Comparison of ENCODE assay signal across 1 cellular context in genomic region chr3:194318511-194319161, GRCh38.
TF ChIP-seq lines count a peak whose summit lies in the region.

No MANE protein-coding gene starts in this region.

TF ChIP-seq in HCT116, 20 proteins besides CTCF, POLR2A, EP300 and RAD21:
- TF ChIP-seq REST (IDR thresholded peaks at IDR 0.05; ENCODE audit: low read depth), result no peak
- no peak for TF ChIP-seq EZH2 (IDR thresholded peaks at IDR 0.05)
- TF ChIP-seq ZFX (IDR thresholded peaks at IDR 0.05), result no peak
- TF ChIP-seq SP1 (IDR thresholded peaks at IDR 0.05; ENCODE audit: low read depth), result no peak
- TF ChIP-seq SIN3A (IDR thresholded peaks at IDR 0.05; ENCODE audit: low read depth), result no peak
- no peak for TF ChIP-seq EZH2phosphoT487 (IDR thresholded peaks at IDR 0.05; ENCODE audit: borderline replicate concordance)
- TF ChIP-seq ZBTB33 (IDR thresholded peaks at IDR 0.05; ENCODE audit: extremely low read depth, insufficient replicate concordance, low read length), result no peak
- no peak for TF ChIP-seq ATF3 (IDR thresholded peaks at IDR 0.05)
